ENCODE assay signal across 8 cellular contexts in genomic region chr5:119411291-119411934, GRCh38. TPM values are rescaled to one million over a fixed set of nuclear protein-coding genes. Genes with fewer than 3 reads are reported as not detected.
A peak's percentile ranks its signal among the peaks of the same experiment; 100 is the strongest.
DNase-seq lines count a peak whose midpoint lies in the region; ATAC-seq, FAIRE-seq and TF ChIP-seq lines count a peak whose summit lies in the region.

No MANE protein-coding gene starts in this region.

- peak overlapping the region; percentile 57 for H3K4me3 ChIP-seq in epithelial cell of proximal tubule (ENCODE audit: low read depth, low read length)

- H3K9me3 Mint-ChIP-seq in osteocyte (ENCODE audit: unreplicated experiment), result no peaks in the 10 kb centered on the region

- peak overlapping the region; percentile 97 for H3K27ac Mint-ChIP-seq in osteocyte (ENCODE audit: unreplicated experiment)

- TF ChIP-seq CTCF in epithelial cell of proximal tubule (conservative IDR thresholded peaks at IDR 0.05; ENCODE audit: low read depth, low read length), result no peak
- TF ChIP-seq CTCF in osteocyte (IDR thresholded peaks at IDR 0.05), result no peak

- H3K27me3 Mint-ChIP-seq in osteocyte (ENCODE audit: unreplicated experiment), result no peaks in the 10 kb centered on the region

- H3K36me3 Mint-ChIP-seq in osteocyte (ENCODE audit: unreplicated experiment), result no peaks in the 10 kb centered on the region

- DNase-seq in GM12892 (ENCODE audit: insufficient read length) (no peak), RCC 7860 (ENCODE audit: low spot score) (peak; percentile 60), epithelial cell of proximal tubule (ENCODE audit: low read depth) (no peak), osteocyte (ENCODE audit: extremely low spot score, unreplicated experiment) (no peak), hepatic stellate cell (ENCODE audit: low spot score) (no peak), occipital lobe (lab: John Stamatoyannopoulos, UW) (no peak)

- peaks cover 15% of the 10 kb centered on the region for H3K4me1 Mint-ChIP-seq in osteocyte (ENCODE audit: unreplicated experiment)

- TF ChIP-seq POLR2A in GM12892 (IDR thresholded peaks at IDR 0.05; ENCODE audit: low read depth, low read length), result no peak

- peak overlapping the region; percentile 93 for H3K4me3 Mint-ChIP-seq in osteocyte (ENCODE audit: unreplicated experiment)

- FAIRE-seq in GM12892 (lab: Jason Lieb, UNC), result peak; percentile 70
- no peak for FAIRE-seq in RCC 7860 (lab: Jason Lieb, UNC)

- ATAC-seq in GM18511 (IDR thresholded peaks at IDR 0.05; ENCODE audit: unreplicated experiment) (no peak), HG03439 (IDR thresholded peaks at IDR 0.05; ENCODE audit: unreplicated experiment) (no peak)

RNA-seq across cellular contexts. Expression of gene HSD17B4, which starts 40.9 kb away (rescaled TPM):
- 96.4 TPM for polyA plus RNA-seq in GM12892 (2012; ENCODE audit: missing spikeins)
- 104 and 142 TPM in 2 replicates for total RNA-seq in epithelial cell of proximal tubule
- 100 and 127 TPM in 2 replicates for total RNA-seq in osteocyte
- 203 TPM for total RNA-seq in occipital lobe

RNA-seq across cellular contexts. Expression of gene TNFAIP8, which starts 55.6 kb away (rescaled TPM):
- 104 TPM for polyA plus RNA-seq in GM12892 (2012; ENCODE audit: missing spikeins)
- total RNA-seq in epithelial cell of proximal tubule (60.9 and 84.9 TPM in 2 replicates), osteocyte (13.3 and 14.0 TPM in 2 replicates), occipital lobe (5.0 TPM)
